Comparison of ENCODE assay signal across 32 cellular contexts in the genomic region with DNA sequence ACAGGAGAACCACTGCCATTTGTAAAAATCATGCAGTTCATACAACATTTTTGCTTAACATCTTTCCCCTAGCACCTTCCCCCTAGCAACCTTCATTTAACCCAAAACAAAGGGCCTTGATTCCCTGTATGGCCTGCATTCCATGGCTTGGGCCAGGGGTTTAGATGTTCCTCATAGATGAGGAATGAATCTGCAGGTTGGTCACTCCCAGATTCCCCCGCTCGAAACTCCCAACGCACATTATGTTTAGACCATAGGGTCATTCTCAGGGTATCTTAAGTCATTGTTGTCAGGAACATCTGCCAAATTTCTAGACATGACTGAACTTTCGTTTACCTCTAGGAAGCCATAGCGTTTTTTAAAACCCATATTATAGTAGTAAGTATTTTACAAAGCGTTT.
"Had no signal": no experiment of that assay in that cellular context is flagged by ENCODE, and none has a peak within 500 bp of the region (broad histone marks: within the 10 kb centered on the region; RNA-seq: fewer than 3 reads in every experiment).

No MANE protein-coding gene starts in this region.

- H3K4me1 ChIP-seq: adrenal gland, ascending aorta had no signal

- DNase-seq: activated CD4-positive, alpha-beta memory T cell treated with anti-CD3 and anti-CD28 coated beads for 36 hours; activated CD4-positive, alpha-beta T cell treated with anti-CD3 and anti-CD28 coated beads for 36 hours; activated CD4-positive, alpha-beta T cell treated with anti-CD3 and anti-CD28 coated beads, Interleukin-2, amount 10 ng/mL, durations not matched to agents 24 days and 14 days; activated CD4-positive, CD25-positive, alpha-beta regulatory T cell; activated CD4-positive, CD25-positive, alpha-beta regulatory T cell treated with anti-CD3 and anti-CD28 coated beads, Interleukin-2, amount 50 U/mL, for 72 hours; activated CD8-positive, alpha-beta memory T cell treated with anti-CD3 and anti-CD28 coated beads, Interleukin-2, amount 10 ng/mL, durations not matched to agents 7 days and 5 days; activated CD8-positive, alpha-beta memory T cell treated with anti-CD3 and anti-CD28 coated beads, Interleukin-2, amount 50 U/mL, for 4 hours; activated CD8-positive, alpha-beta T cell treated with anti-CD3 and anti-CD28 coated beads, Interleukin-2, amount 10 ng/mL, durations not matched to agents 7 days and 5 days; activated effector memory CD4-positive, alpha-beta T cell treated with anti-CD3 and anti-CD28 coated beads, Interleukin-2, amount 50 U/mL, for 16 hours; activated naive CD4-positive, alpha-beta T cell treated with anti-CD3 and anti-CD28 coated beads for 36 hours; activated naive CD8-positive, alpha-beta T cell treated with anti-CD3 and anti-CD28 coated beads for 36 hours; activated naive CD8-positive, alpha-beta T cell treated with anti-CD3 and anti-CD28 coated beads, Interleukin-2, amount 50 U/mL, for 24 hours; activated T-cell treated with anti-CD3 and anti-CD28 coated beads, Interleukin-2, amount 50 U/mL, for 1 hour; activated T-cell treated with anti-CD3 and anti-CD28 coated beads, Interleukin-2, amount 50 U/mL, for 48 hours; adrenal gland; dermis blood vessel endothelial cell; effector CD4-positive, alpha-beta T cell; effector memory CD8-positive, alpha-beta T cell; foreskin fibroblast; gastrocnemius medialis; glutamatergic neuron; T-helper 1 cell; T-helper 17 cell; T1000 had no signal

- H3K9me3 Mint-ChIP-seq: activated CD4-positive, alpha-beta memory T cell treated with anti-CD3 and anti-CD28 coated beads for 36 hours; activated CD4-positive, alpha-beta T cell treated with anti-CD3 and anti-CD28 coated beads, Interleukin-2, amount 10 ng/mL, durations not matched to agents 24 days and 14 days; activated naive CD4-positive, alpha-beta T cell treated with anti-CD3 and anti-CD28 coated beads for 36 hours; activated naive CD4-positive, alpha-beta T cell treated with anti-CD3 and anti-CD28 coated beads, Interleukin-2, amount 50 U/mL, for 24 hours; activated naive CD8-positive, alpha-beta T cell treated with anti-CD3 and anti-CD28 coated beads for 36 hours; activated naive CD8-positive, alpha-beta T cell treated with anti-CD3 and anti-CD28 coated beads, Interleukin-2, amount 50 U/mL, for 24 hours; activated T-helper 1 cell treated with anti-CD3 and anti-CD28 coated beads, Interleukin-12 subunit alpha, Interleukin-12 subunit beta, Interleukin-2, Interleukin-4 antibody, amounts not matched to agents 30 ng/mL and 10 ng/mL and 1 ng/mL, durations not matched to agents 14 hours and 24 hours and 36 hours; activated T-helper 2 cell treated with anti-CD3 and anti-CD28 coated beads, Interferon-gamma antibody, Interleukin-2, Interleukin-4, amounts not matched to agents 10 μg/mL and 5 μg/mL and 100 μg/mL, durations not matched to agents 14 hours and 24 hours and 36 hours; central memory CD8-positive, alpha-beta T cell; effector memory CD8-positive, alpha-beta T cell; T-helper 2 cell treated with Interferon-gamma antibody and Interleukin-4, amounts not matched to agents 5 μg/mL and 100 μg/mL, for 36 hours had no signal

- H3K27ac Mint-ChIP-seq: activated CD4-positive, alpha-beta memory T cell treated with anti-CD3 and anti-CD28 coated beads for 36 hours; activated CD4-positive, alpha-beta T cell treated with anti-CD3 and anti-CD28 coated beads for 36 hours; activated CD4-positive, alpha-beta T cell treated with anti-CD3 and anti-CD28 coated beads, Interleukin-2, amount 10 ng/mL, durations not matched to agents 24 days and 14 days; activated CD8-positive, alpha-beta memory T cell treated with anti-CD3 and anti-CD28 coated beads, Interleukin-2, amount 10 ng/mL, durations not matched to agents 7 days and 5 days; activated CD8-positive, alpha-beta T cell treated with anti-CD3 and anti-CD28 coated beads, Interleukin-2, amount 10 ng/mL, durations not matched to agents 7 days and 5 days; activated naive CD4-positive, alpha-beta T cell treated with anti-CD3 and anti-CD28 coated beads for 36 hours; activated naive CD4-positive, alpha-beta T cell treated with anti-CD3 and anti-CD28 coated beads, Interleukin-2, amount 50 U/mL, for 24 hours; activated naive CD8-positive, alpha-beta T cell treated with anti-CD3 and anti-CD28 coated beads for 36 hours; activated naive CD8-positive, alpha-beta T cell treated with anti-CD3 and anti-CD28 coated beads, Interleukin-2, amount 50 U/mL, for 24 hours; activated T-helper 1 cell treated with anti-CD3 and anti-CD28 coated beads, Interleukin-12 subunit alpha, Interleukin-12 subunit beta, Interleukin-2, Interleukin-4 antibody, amounts not matched to agents 30 ng/mL and 10 ng/mL and 1 ng/mL, durations not matched to agents 14 hours and 24 hours and 36 hours; activated T-helper 2 cell treated with anti-CD3 and anti-CD28 coated beads, Interferon-gamma antibody, Interleukin-2, Interleukin-4, amounts not matched to agents 10 μg/mL and 5 μg/mL and 100 μg/mL, durations not matched to agents 14 hours and 24 hours and 36 hours; brain; effector memory CD8-positive, alpha-beta T cell; T-helper 17 cell; T-helper 2 cell treated with Interferon-gamma antibody and Interleukin-4, amounts not matched to agents 5 μg/mL and 100 μg/mL, for 36 hours had no signal

- H3K27me3 Mint-ChIP-seq: activated CD4-positive, alpha-beta memory T cell treated with anti-CD3 and anti-CD28 coated beads for 36 hours; activated CD4-positive, alpha-beta T cell treated with anti-CD3 and anti-CD28 coated beads, Interleukin-2, amount 10 ng/mL, durations not matched to agents 24 days and 14 days; activated naive CD8-positive, alpha-beta T cell treated with anti-CD3 and anti-CD28 coated beads, Interleukin-2, amount 50 U/mL, for 24 hours had no signal

- H3K4me3 ChIP-seq: adrenal gland, ascending aorta, coronary artery, gastrocnemius medialis had no signal

- H3K36me3 ChIP-seq: adrenal gland, ascending aorta, gastrocnemius medialis had no signal

- H3K27me3 ChIP-seq: adrenal gland, ascending aorta, gastrocnemius medialis had no signal

- H3K27ac ChIP-seq: adrenal gland, ascending aorta, coronary artery, gastrocnemius medialis had no signal

- H3K9me3 ChIP-seq: adrenal gland, ascending aorta, gastrocnemius medialis had no signal

- ATAC-seq: activated CD4-positive, alpha-beta T cell treated with anti-CD3 and anti-CD28 coated beads for 36 hours; activated CD8-positive, alpha-beta memory T cell treated with anti-CD3 and anti-CD28 coated beads, Interleukin-2, amount 10 ng/mL, durations not matched to agents 7 days and 5 days; activated CD8-positive, alpha-beta T cell treated with anti-CD3 and anti-CD28 coated beads, Interleukin-2, amount 10 ng/mL, durations not matched to agents 7 days and 5 days; activated naive CD8-positive, alpha-beta T cell treated with anti-CD3 and anti-CD28 coated beads, Interleukin-2, amount 50 U/mL, for 24 hours; effector memory CD8-positive, alpha-beta T cell; gastrocnemius medialis; T-helper 17 cell had no signal

- H3K4me3 Mint-ChIP-seq: activated CD4-positive, alpha-beta memory T cell treated with anti-CD3 and anti-CD28 coated beads for 36 hours; activated CD4-positive, alpha-beta T cell treated with anti-CD3 and anti-CD28 coated beads for 36 hours; activated CD4-positive, alpha-beta T cell treated with anti-CD3 and anti-CD28 coated beads, Interleukin-2, amount 10 ng/mL, durations not matched to agents 24 days and 14 days; activated CD8-positive, alpha-beta memory T cell treated with anti-CD3 and anti-CD28 coated beads, Interleukin-2, amount 10 ng/mL, durations not matched to agents 7 days and 5 days; activated CD8-positive, alpha-beta T cell treated with anti-CD3 and anti-CD28 coated beads, Interleukin-2, amount 10 ng/mL, durations not matched to agents 7 days and 5 days; activated naive CD4-positive, alpha-beta T cell treated with anti-CD3 and anti-CD28 coated beads for 36 hours; activated naive CD4-positive, alpha-beta T cell treated with anti-CD3 and anti-CD28 coated beads, Interleukin-2, amount 50 U/mL, for 24 hours; activated naive CD8-positive, alpha-beta T cell treated with anti-CD3 and anti-CD28 coated beads for 36 hours; activated naive CD8-positive, alpha-beta T cell treated with anti-CD3 and anti-CD28 coated beads, Interleukin-2, amount 50 U/mL, for 24 hours; activated T-helper 1 cell treated with anti-CD3 and anti-CD28 coated beads, Interleukin-12 subunit alpha, Interleukin-12 subunit beta, Interleukin-2, Interleukin-4 antibody, amounts not matched to agents 30 ng/mL and 10 ng/mL and 1 ng/mL, durations not matched to agents 14 hours and 24 hours and 36 hours; brain; central memory CD8-positive, alpha-beta T cell; effector memory CD8-positive, alpha-beta T cell; T-helper 17 cell; T-helper 2 cell treated with Interferon-gamma antibody and Interleukin-4, amounts not matched to agents 5 μg/mL and 100 μg/mL, for 36 hours had no signal

- H3K4me1 Mint-ChIP-seq: activated CD4-positive, alpha-beta T cell treated with anti-CD3 and anti-CD28 coated beads for 36 hours; activated CD4-positive, alpha-beta T cell treated with anti-CD3 and anti-CD28 coated beads, Interleukin-2, amount 10 ng/mL, durations not matched to agents 24 days and 14 days; activated CD8-positive, alpha-beta memory T cell treated with anti-CD3 and anti-CD28 coated beads, Interleukin-2, amount 10 ng/mL, durations not matched to agents 7 days and 5 days; activated naive CD4-positive, alpha-beta T cell treated with anti-CD3 and anti-CD28 coated beads, Interleukin-2, amount 50 U/mL, for 24 hours; activated naive CD8-positive, alpha-beta T cell treated with anti-CD3 and anti-CD28 coated beads for 36 hours; activated naive CD8-positive, alpha-beta T cell treated with anti-CD3 and anti-CD28 coated beads, Interleukin-2, amount 50 U/mL, for 24 hours; central memory CD8-positive, alpha-beta T cell; T-helper 17 cell had no signal

- H3K36me3 Mint-ChIP-seq: activated CD4-positive, alpha-beta memory T cell treated with anti-CD3 and anti-CD28 coated beads for 36 hours; activated CD8-positive, alpha-beta memory T cell treated with anti-CD3 and anti-CD28 coated beads, Interleukin-2, amount 10 ng/mL, durations not matched to agents 7 days and 5 days; activated naive CD4-positive, alpha-beta T cell treated with anti-CD3 and anti-CD28 coated beads, Interleukin-2, amount 50 U/mL, for 24 hours; activated naive CD8-positive, alpha-beta T cell treated with anti-CD3 and anti-CD28 coated beads for 36 hours; brain had no signal
